Comparison of ENCODE assay signal across 16 cellular contexts in genomic region chr5:181098642-181099452, GRCh38.
DNase-seq lines count a peak whose midpoint lies in the region; ATAC-seq lines count a peak whose summit lies in the region.
"Had no signal": no experiment of that assay in that cellular context is flagged by ENCODE, and none has a peak within 500 bp of the region (broad histone marks: within the 10 kb centered on the region; RNA-seq: fewer than 3 reads in every experiment).

No MANE protein-coding gene starts in this region.

- no peak overlapping the region for H3K9ac ChIP-seq in iPS-15b (ENCODE audit: low read depth, low read length)
- H3K9ac ChIP-seq: SK-N-SH had no signal

- no peak for ATAC-seq in GM21786 (IDR thresholded peaks at IDR 0.05; ENCODE audit: unreplicated experiment)
- no peak for ATAC-seq in GM21576 (IDR thresholded peaks at IDR 0.05; ENCODE audit: unreplicated experiment)
- ATAC-seq: foreskin keratinocyte had no signal

- H3K4me3 Mint-ChIP-seq in T-helper 1 cell treated with Interleukin-12 subunit alpha and Interleukin-12 subunit beta and Interleukin-4 antibody, amounts not matched to agents 30 μg/mL and 1 μg/mL, for 36 hours = no peak overlapping the region

- DNase-seq in T-helper 1 cell = no peak
- DNase-seq in EL = peak; percentile 16
- peak; percentile 16 for DNase-seq in NCI-H2171 treated with DMSO at 0.1 percent for 48 hours (lab: John Stamatoyannopoulos, UW)
- no peak for DNase-seq in NCI-H2196 (lab: John Stamatoyannopoulos, UW; ENCODE audit: unreplicated experiment)
- DNase-seq: activated CD8-positive, alpha-beta memory T cell treated with anti-CD3 and anti-CD28 coated beads, Interleukin-2, amount 50 U/mL, for 4 hours; cerebellar nuclear complex; lower lobe of right lung; NCI-H146; SK-N-SH had no signal

- H3K36me3 Mint-ChIP-seq in T-helper 1 cell treated with Interleukin-12 subunit alpha and Interleukin-12 subunit beta and Interleukin-4 antibody, amounts not matched to agents 30 μg/mL and 1 μg/mL, for 36 hours (ENCODE audit: low read depth) = no peaks in the 10 kb centered on the region

- no peaks in the 10 kb centered on the region for H3K9me3 Mint-ChIP-seq in T-helper 1 cell treated with Interleukin-12 subunit alpha and Interleukin-12 subunit beta and Interleukin-4 antibody, amounts not matched to agents 30 μg/mL and 1 μg/mL, for 36 hours

- H3K36me3 ChIP-seq in iPS-15b (ENCODE audit: control insufficient read depth, insufficient read depth, low read length) = no peaks in the 10 kb centered on the region
- H3K36me3 ChIP-seq: lower lobe of right lung, right atrium auricular region, thoracic aorta had no signal

- no peaks in the 10 kb centered on the region for H3K9me3 ChIP-seq in iPS-15b (ENCODE audit: control insufficient read depth, insufficient read depth, low read length)
- H3K9me3 ChIP-seq: lower lobe of right lung, right atrium auricular region, SK-N-SH, thoracic aorta had no signal

- peak overlapping the region; percentile 24 for H3K4me3 ChIP-seq in iPS-15b (ENCODE audit: low read depth, low read length)
- H3K4me3 ChIP-seq: lower lobe of right lung, right atrium auricular region, thoracic aorta had no signal

- H3K27ac Mint-ChIP-seq in T-helper 1 cell treated with Interleukin-12 subunit alpha and Interleukin-12 subunit beta and Interleukin-4 antibody, amounts not matched to agents 30 μg/mL and 1 μg/mL, for 36 hours = peak overlapping the region; percentile 31

- H3K4me1 ChIP-seq in iPS-15b (ENCODE audit: control insufficient read depth, insufficient read depth, low read length) = no peaks in the 10 kb centered on the region
- H3K4me1 ChIP-seq: foreskin keratinocyte, lower lobe of right lung, right atrium auricular region had no signal

- peaks cover 18% of the 10 kb centered on the region for H3K27me3 Mint-ChIP-seq in T-helper 1 cell treated with Interleukin-12 subunit alpha and Interleukin-12 subunit beta and Interleukin-4 antibody, amounts not matched to agents 30 μg/mL and 1 μg/mL, for 36 hours (ENCODE audit: low read depth)

- H3K4me1 Mint-ChIP-seq in T-helper 1 cell treated with Interleukin-12 subunit alpha and Interleukin-12 subunit beta and Interleukin-4 antibody, amounts not matched to agents 30 μg/mL and 1 μg/mL, for 36 hours (ENCODE audit: low read depth) = no peaks in the 10 kb centered on the region

- peaks cover 19% of the 10 kb centered on the region for H3K27me3 ChIP-seq in iPS-15b (ENCODE audit: control insufficient read depth, insufficient read depth, low read length)

Comparison
In these comparisons a context has a peak if more than half of its experiments do, and no peak if none do; other contexts are left out.
1. DNase-seq: peak in EL (single experiment) and NCI-H2171 treated with DMSO at 0.1 percent for 48 hours (single experiment); none in T-helper 1 cell (0 of 5) and NCI-H2196 (single experiment).